Comparison of ENCODE assay signal across 16 cellular contexts in the genomic region with DNA sequence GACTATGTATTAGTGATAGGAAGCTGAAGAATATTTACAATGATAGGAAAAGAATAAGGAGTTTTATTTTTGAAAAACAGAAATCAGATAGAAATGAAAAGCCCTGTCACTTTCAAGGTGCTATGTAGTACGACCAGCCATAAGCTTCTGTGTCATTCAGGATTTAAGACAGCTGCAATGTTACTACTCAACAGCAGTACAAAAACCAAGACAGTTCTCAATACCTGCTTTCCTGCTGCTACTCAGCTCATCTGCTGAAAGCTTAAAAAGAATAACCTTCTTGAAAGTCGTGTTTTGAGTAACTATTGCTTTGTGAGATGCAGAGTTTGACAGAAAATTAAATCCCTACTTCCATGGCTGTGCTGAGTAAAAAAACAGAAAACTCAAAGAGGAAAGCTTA. TPM values are rescaled to one million over a fixed set of nuclear protein-coding genes. Genes with fewer than 3 reads are reported as not detected.
DNase-seq lines count a peak whose midpoint lies in the region; ATAC-seq, FAIRE-seq and TF ChIP-seq lines count a peak whose summit lies in the region.
"Had no signal": no experiment of that assay in that cellular context is flagged by ENCODE, and none has a peak within 500 bp of the region (broad histone marks: within the 10 kb centered on the region; RNA-seq: fewer than 3 reads in every experiment).

No MANE protein-coding gene starts in this region.

- TF ChIP-seq CTCF in keratinocyte (optimal IDR thresholded peaks at IDR 0.05 in 1 of 3, IDR thresholded peaks at IDR 0.05 in 1 of 3, conservative IDR thresholded peaks at IDR 0.05 in 1 of 3; ENCODE audit: extremely low read depth in 1 of 3, insufficient read depth in 2 of 3, low read length in 3 of 3), result no peak

- peak overlapping the region; percentile 10 for H3K27ac ChIP-seq in keratinocyte (ENCODE audit: control insufficient read depth, insufficient read depth, low read length)
- no peak overlapping the region for H3K27ac ChIP-seq in GM23248
- H3K27ac ChIP-seq: parathyroid adenoma, upper lobe of right lung had no signal

- H3K4me3 Mint-ChIP-seq in stimulated activated naive CD8-positive, alpha-beta T cell treated with anti-CD3 and anti-CD28 coated beads, Interleukin-15, Interleukin-2, amounts not matched to agents 100 ng/mL and 50 ng/mL, for 24 hours, result no peak overlapping the region
- no peak overlapping the region for H3K4me3 Mint-ChIP-seq in T-helper 17 cell

- H3K4me3 ChIP-seq in keratinocyte (ENCODE audit: control insufficient read depth in 2 of 3, extremely low read depth in 1 of 3, insufficient read depth in 2 of 3, low read depth in 1 of 3, low read length in 3 of 3) (no peak overlapping the region), GM23248 (no peak overlapping the region)
- H3K4me3 ChIP-seq: upper lobe of right lung had no signal

- H3K4me1 ChIP-seq in keratinocyte (ENCODE audit: control insufficient read depth, extremely low read depth, insufficient read depth, low read length), result peaks cover 39% of the 10 kb centered on the region
- peaks cover 26% of the 10 kb centered on the region for H3K4me1 ChIP-seq in GM23248 (ENCODE audit: insufficient read depth)

- no peaks in the 10 kb centered on the region for H3K9me1 ChIP-seq in keratinocyte (ENCODE audit: control insufficient read depth, extremely low read depth, insufficient read depth, low read length)

- H3K79me2 ChIP-seq in keratinocyte (ENCODE audit: control insufficient read depth, insufficient read depth, low read length) (peaks cover 95% of the 10 kb centered on the region), GM23248 (ENCODE audit: insufficient read depth) (peaks cover 98% of the 10 kb centered on the region)

- H4K20me1 ChIP-seq in keratinocyte (ENCODE audit: control insufficient read depth, extremely low read depth, insufficient read depth, low read length) (no peaks in the 10 kb centered on the region), GM23248 (ENCODE audit: insufficient read depth) (no peaks in the 10 kb centered on the region)

- H3K36me3 Mint-ChIP-seq in stimulated activated naive CD8-positive, alpha-beta T cell treated with anti-CD3 and anti-CD28 coated beads, Interleukin-15, Interleukin-2, amounts not matched to agents 100 ng/mL and 50 ng/mL, for 24 hours (ENCODE audit: low read depth), result peaks cover 23% of the 10 kb centered on the region
- H3K36me3 Mint-ChIP-seq in T-helper 17 cell (ENCODE audit: low read depth), result peaks cover 2% of the 10 kb centered on the region

- H3K9ac ChIP-seq in keratinocyte (ENCODE audit: control insufficient read depth, extremely low read depth, insufficient read depth, low read length) (no peak overlapping the region), GM23248 (no peak overlapping the region)
- H3K9ac ChIP-seq: parathyroid adenoma had no signal

- DNase-seq in stimulated activated naive CD8-positive, alpha-beta T cell treated with anti-CD3 and anti-CD28 coated beads, Interleukin-15, Interleukin-2, amounts not matched to agents 100 U/mL and 50 U/mL, for 24 hours, result no peak
- DNase-seq in T-helper 17 cell, result no peak
- DNase-seq in keratinocyte (ENCODE audit: low read depth, low spot score), result no peak
- no peak for DNase-seq in superior temporal gyrus (ENCODE audit: extremely low spot score)
- DNase-seq in DMS153 treated with DMSO at 0.1 percent for 48 hours (lab: John Stamatoyannopoulos, UW; ENCODE audit: unreplicated experiment), result no peak
- DNase-seq in GM23248, result no peak
- DNase-seq: effector CD8-positive, alpha-beta T cell; foreskin fibroblast; GOT3; mammary epithelial cell; NCI-H2107; stimulated activated CD4-positive, alpha-beta T cell treated with anti-CD3 and anti-CD28 coated beads, Interleukin-12 subunit alpha, Interleukin-12 subunit beta, amount 100 ng/mL, for 4 hours; upper lobe of right lung had no signal

- H3K9me2 ChIP-seq in GM23248 (ENCODE audit: insufficient read depth), result no peaks in the 10 kb centered on the region

- H3F3A ChIP-seq in GM23248 (ENCODE audit: insufficient read depth), result peaks cover 45% of the 10 kb centered on the region

- in situ Hi-C loops in GM23248 (cut with MboI), result no loop called here

- H3K4me1 Mint-ChIP-seq in stimulated activated naive CD8-positive, alpha-beta T cell treated with anti-CD3 and anti-CD28 coated beads, Interleukin-15, Interleukin-2, amounts not matched to agents 100 ng/mL and 50 ng/mL, for 24 hours (ENCODE audit: low read depth), result peaks cover 76% of the 10 kb centered on the region
- H3K4me1 Mint-ChIP-seq in T-helper 17 cell, result peaks cover 60% of the 10 kb centered on the region

- no peaks in the 10 kb centered on the region for H3K9me3 ChIP-seq in T-helper 17 cell (ENCODE audit: control insufficient read depth, low read length, poor library complexity, severe bottlenecking)
- H3K9me3 ChIP-seq in keratinocyte (ENCODE audit: control insufficient read depth, low read depth, low read length), result no peaks in the 10 kb centered on the region
- H3K9me3 ChIP-seq in GM23248 (ENCODE audit: low read depth), result no peaks in the 10 kb centered on the region
- H3K9me3 ChIP-seq: upper lobe of right lung had no signal

- H3K27me3 ChIP-seq in keratinocyte (ENCODE audit: control insufficient read depth, extremely low read depth, insufficient read depth, low read length) (no peaks in the 10 kb centered on the region), GM23248 (replicated peaks; ENCODE audit: insufficient read depth) (no peaks in the 10 kb centered on the region)
- H3K27me3 ChIP-seq: upper lobe of right lung had no signal

- no peak for FAIRE-seq in keratinocyte (lab: Jason Lieb, UNC)

- H3K36me3 ChIP-seq in keratinocyte (ENCODE audit: control insufficient read depth in 2 of 2, extremely low read depth in 1 of 2, insufficient read depth in 2 of 2, low read length in 2 of 2), result no peaks in the 10 kb centered on the region
- no peaks in the 10 kb centered on the region for H3K36me3 ChIP-seq in GM23248 (ENCODE audit: low read depth)
- H3K36me3 ChIP-seq: upper lobe of right lung had no signal

- no peak overlapping the region for H2AFZ ChIP-seq in keratinocyte (ENCODE audit: control insufficient read depth, low read length)
- no peak overlapping the region for H2AFZ ChIP-seq in GM23248
- H2AFZ ChIP-seq: parathyroid adenoma had no signal

- dilution Hi-C loops in keratinocyte (cut with MboI; ENCODE audit: extremely low pct_ligation_motif_present, low sequenced_read_pairs), result no loop called here

- peak overlapping the region; percentile 22 for H3K27ac Mint-ChIP-seq in stimulated activated naive CD8-positive, alpha-beta T cell treated with anti-CD3 and anti-CD28 coated beads, Interleukin-15, Interleukin-2, amounts not matched to agents 100 ng/mL and 50 ng/mL, for 24 hours
- peak overlapping the region; percentile 91 for H3K27ac Mint-ChIP-seq in T-helper 17 cell

- 92 to 95% methylated on average over 2 of the region's 2 CpGs for WGBS in GM23248 (ENCODE audit: low coverage in 1 of 2, low lambda C conversion rate in 2 of 2, missing lambda C conversion rate in 2 of 2), 2 experiments

- H3K4me2 ChIP-seq in keratinocyte (ENCODE audit: control insufficient read depth, extremely low read depth, insufficient read depth, low read depth, low read length) (peak overlapping the region; percentile 17), GM23248 (ENCODE audit: unreplicated experiment) (no peak overlapping the region)

- H3K27me3 Mint-ChIP-seq in stimulated activated naive CD8-positive, alpha-beta T cell treated with anti-CD3 and anti-CD28 coated beads, Interleukin-15, Interleukin-2, amounts not matched to agents 100 ng/mL and 50 ng/mL, for 24 hours, result no peaks in the 10 kb centered on the region
- H3K27me3 Mint-ChIP-seq in T-helper 17 cell, result no peaks in the 10 kb centered on the region

- no peak for ATAC-seq in stimulated activated naive CD8-positive, alpha-beta T cell treated with anti-CD3 and anti-CD28 coated beads, Interleukin-15, Interleukin-2, amounts not matched to agents 100 U/mL and 50 U/mL, for 24 hours
- ATAC-seq in T-helper 17 cell (no peak), GM21423 (IDR thresholded peaks at IDR 0.05; ENCODE audit: unreplicated experiment) (no peak)
- ATAC-seq: upper lobe of right lung had no signal

- no peaks in the 10 kb centered on the region for H3K9me3 Mint-ChIP-seq in stimulated activated naive CD8-positive, alpha-beta T cell treated with anti-CD3 and anti-CD28 coated beads, Interleukin-15, Interleukin-2, amounts not matched to agents 100 ng/mL and 50 ng/mL, for 24 hours

RNA-seq across cellular contexts. Expression of a gene that starts 8.7 kb away (rescaled TPM):
- 100 to 1,000 TPM; 112 to 117 TPM for total RNA-seq in T-helper 17 cell
- polyA plus RNA-seq in keratinocyte (56.3 to 64.8 TPM (median 62.0 TPM) in 3 replicates), GM23248 (2016; fragmentation: Nextera tagmentation; extraction: Ambion mirVana) (96.6 and 105 TPM in 2 replicates)
- 114 TPM for polyA plus RNA-seq in keratinocyte (2011; ENCODE audit: low read depth)
- 56.4 and 84.2 TPM in 2 replicates for polyA plus RNA-seq in keratinocyte (2011; cell fraction: cytosol; rRNA removed)
- polyA plus RNA-seq in keratinocyte (2011; cell fraction: nucleus; rRNA removed), result 73.0 and 81.0 TPM in 2 replicates
- 43.3 and 53.3 TPM in 2 replicates for polyA plus RNA-seq in keratinocyte (2012; ENCODE audit: low replicate concordance)
- polyA minus RNA-seq in keratinocyte, result 23.2 to 59.2 TPM (median 28.0 TPM) in 3 replicates
- polyA minus RNA-seq in keratinocyte (2011; cell fraction: cytosol; rRNA and poly(A)+ RNA removed), result 29.4 TPM
- 17.6 and 25.2 TPM in 2 replicates for polyA minus RNA-seq in keratinocyte (2011; cell fraction: nucleus; rRNA and poly(A)+ RNA removed)
- total RNA-seq in GM23248 (2014; rRNA removed; shearing (Covaris generic)), result 65.0 and 103 TPM in 2 replicates

RNA-seq across cellular contexts. Expression of a gene that starts 59.7 kb away (rescaled TPM):
- total RNA-seq in T-helper 17 cell, result 10 to 100 TPM; 70.1 to 70.2 TPM
- polyA plus RNA-seq in keratinocyte (11.7 to 25.1 TPM (median 13.6 TPM) in 3 replicates), GM23248 (2016; fragmentation: Nextera tagmentation; extraction: Ambion mirVana) (11.4 and 14.3 TPM in 2 replicates)
- polyA plus RNA-seq in keratinocyte (2011; ENCODE audit: low read depth), result 8.9 TPM
- 12.1 and 15.4 TPM in 2 replicates for polyA plus RNA-seq in keratinocyte (2011; cell fraction: cytosol; rRNA removed)
- 74.8 and 113 TPM in 2 replicates for polyA plus RNA-seq in keratinocyte (2011; cell fraction: nucleus; rRNA removed)
- polyA plus RNA-seq in keratinocyte (2012; ENCODE audit: low replicate concordance), result 14.8 and 28.1 TPM in 2 replicates
- 24.3 to 121 TPM (median 25.3 TPM) in 3 replicates for polyA minus RNA-seq in keratinocyte
- polyA minus RNA-seq in keratinocyte (2011; cell fraction: cytosol; rRNA and poly(A)+ RNA removed), result 33.4 TPM
- 35.4 and 36.6 TPM in 2 replicates for polyA minus RNA-seq in keratinocyte (2011; cell fraction: nucleus; rRNA and poly(A)+ RNA removed)
- 24.5 and 54.0 TPM in 2 replicates for total RNA-seq in GM23248 (2014; rRNA removed; shearing (Covaris generic))
